ENCODE assay signal across 13 cellular contexts in genomic region chr12:132323171-132324010, GRCh38. TPM values are rescaled to one million over a fixed set of nuclear protein-coding genes. Genes with fewer than 3 reads are reported as not detected.
DNase-seq lines count a peak whose midpoint lies in the region; ATAC-seq, FAIRE-seq and TF ChIP-seq lines count a peak whose summit lies in the region.
"Had no signal": no experiment of that assay in that cellular context is flagged by ENCODE, and none has a peak within 500 bp of the region (broad histone marks: within the 10 kb centered on the region; RNA-seq: fewer than 3 reads in every experiment).

No MANE protein-coding gene starts in this region.

- H3K79me2 ChIP-seq in GM23338 (replicated peaks; ENCODE audit: insufficient read depth) (no peaks in the 10 kb centered on the region), PC-9 (ENCODE audit: low read depth) (no peaks in the 10 kb centered on the region)

- H3K4me1 ChIP-seq in BLaER1: peaks cover 73% of the 10 kb centered on the region
- H3K4me1 ChIP-seq in GM23338 (ENCODE audit: insufficient read depth): no peaks in the 10 kb centered on the region
- no peaks in the 10 kb centered on the region for H3K4me1 ChIP-seq in PC-9 (replicated peaks; ENCODE audit: insufficient read depth)

- H3K9ac ChIP-seq in BLaER1: 0 out of 2 replicates have a peak overlapping the region, but pooled peaks have one; percentile 30

- H3F3A ChIP-seq in GM23338 (replicated peaks; ENCODE audit: low read depth) (0 out of 2 replicates have a peak, but pooled peaks cover 2% of the 10 kb centered on the region), PC-9 (ENCODE audit: insufficient read depth, low read depth) (no peaks in the 10 kb centered on the region)

- POLR2A ChIA-PET in activated naive CD8-positive, alpha-beta T cell treated with anti-CD3 and anti-CD28 coated beads, Interleukin-2, amount 10 ng/mL, durations not matched to agents 7 days and 5 days (lab: Charles Lee): no interaction called here
- POLR2A ChIA-PET in PC-9 (lab: Charles Lee; ENCODE audit: unreplicated experiment): no interaction called here

- no peak for FAIRE-seq in H54 (lab: Jason Lieb, UNC)

- no peaks in the 10 kb centered on the region for H3K9me2 ChIP-seq in GM23338 (ENCODE audit: insufficient read depth)
- no peaks in the 10 kb centered on the region for H3K9me2 ChIP-seq in PC-9 (ENCODE audit: insufficient read depth)

- no peaks in the 10 kb centered on the region for H3K36me3 ChIP-seq in BLaER1
- H3K36me3 ChIP-seq in GM23338 (ENCODE audit: insufficient read depth): no peaks in the 10 kb centered on the region
- no peaks in the 10 kb centered on the region for H3K36me3 ChIP-seq in PC-9 (ENCODE audit: low read depth)
- H3K36me3 ChIP-seq: ovary had no signal

- H3K9me3 ChIP-seq in BLaER1 (no peaks in the 10 kb centered on the region), PC-9 (ENCODE audit: insufficient read depth, low read depth) (no peaks in the 10 kb centered on the region)
- H3K9me3 ChIP-seq: ovary had no signal

- no peaks in the 10 kb centered on the region for H3K36me3 Mint-ChIP-seq in GM23338 (ENCODE audit: low read depth)
- no peaks in the 10 kb centered on the region for H3K36me3 Mint-ChIP-seq in activated naive CD8-positive, alpha-beta T cell treated with anti-CD3 and anti-CD28 coated beads, Interleukin-2, amount 10 ng/mL, durations not matched to agents 7 days and 5 days
- no peaks in the 10 kb centered on the region for H3K36me3 Mint-ChIP-seq in natural killer cell treated with Interleukin-12 subunit alpha and Interleukin-12 subunit beta and Interleukin-15 and Interleukin-18, amount 100 ng/mL, for 72 hours

- H3K27ac ChIP-seq in BLaER1 (peak overlapping the region; percentile 11; the same call in 1 of the 2 replicates), GM23338 (ENCODE audit: low read depth) (no peak overlapping the region), PC-9 (no peak overlapping the region)
- H3K27ac ChIP-seq: ovary, SK-N-MC had no signal

- H3K4me2 ChIP-seq in BLaER1: peak overlapping the region; percentile 79
- H3K4me2 ChIP-seq in GM23338: no peak overlapping the region
- H3K4me2 ChIP-seq in PC-9: no peak overlapping the region

- H3K4me3 ChIP-seq in BLaER1 (no peak overlapping the region), GM23338 (no peak overlapping the region), PC-9 (no peak overlapping the region)
- H3K4me3 ChIP-seq: ovary, SK-N-MC had no signal

- H3K27ac Mint-ChIP-seq in GM23338: 0 out of 2 replicates have a peak overlapping the region, but pooled peaks have one; percentile 21
- peak overlapping the region; percentile 86 for H3K27ac Mint-ChIP-seq in activated naive CD8-positive, alpha-beta T cell treated with anti-CD3 and anti-CD28 coated beads, Interleukin-2, amount 10 ng/mL, durations not matched to agents 7 days and 5 days
- peak overlapping the region in 1 of 2 donors; percentile 61 for H3K27ac Mint-ChIP-seq in natural killer cell treated with Interleukin-12 subunit alpha and Interleukin-12 subunit beta and Interleukin-15 and Interleukin-18, amount 100 ng/mL, for 72 hours

- H3K27me3 ChIP-seq in BLaER1 (peaks cover 8% of the 10 kb centered on the region; the same call in 1 of the 2 replicates), GM23338 (ENCODE audit: insufficient read depth) (peaks cover 15% of the 10 kb centered on the region), PC-9 (ENCODE audit: insufficient read depth, low read depth) (peaks cover 99% of the 10 kb centered on the region)
- H3K27me3 ChIP-seq: ovary had no signal

- no TSS peak for BruUV-seq in PC-9 (replicated peaks; lab: Mats Ljungman, UMichigan)

- H3K27me3 Mint-ChIP-seq in GM23338 (ENCODE audit: insufficient read depth, low read depth, poor library complexity): peaks cover 28% of the 10 kb centered on the region
- peaks cover 29% of the 10 kb centered on the region for H3K27me3 Mint-ChIP-seq in activated naive CD8-positive, alpha-beta T cell treated with anti-CD3 and anti-CD28 coated beads, Interleukin-2, amount 10 ng/mL, durations not matched to agents 7 days and 5 days
- peaks cover 9 to 13% of the 10 kb centered on the region in 2 donors for H3K27me3 Mint-ChIP-seq in natural killer cell treated with Interleukin-12 subunit alpha and Interleukin-12 subunit beta and Interleukin-15 and Interleukin-18, amount 100 ng/mL, for 72 hours

- H4K20me1 ChIP-seq in BLaER1: peaks cover 6% of the 10 kb centered on the region
- no peaks in the 10 kb centered on the region for H4K20me1 ChIP-seq in GM23338 (replicated peaks; ENCODE audit: insufficient read depth)
- H4K20me1 ChIP-seq in PC-9 (ENCODE audit: insufficient read depth): no peaks in the 10 kb centered on the region; the same call in 1 of the 2 replicates

- H3K4me3 Mint-ChIP-seq in GM23338: no peak overlapping the region
- H3K4me3 Mint-ChIP-seq in activated naive CD8-positive, alpha-beta T cell treated with anti-CD3 and anti-CD28 coated beads, Interleukin-2, amount 10 ng/mL, durations not matched to agents 7 days and 5 days: peak overlapping the region; percentile 70
- no peak overlapping the region for H3K4me3 Mint-ChIP-seq in natural killer cell treated with Interleukin-12 subunit alpha and Interleukin-12 subunit beta and Interleukin-15 and Interleukin-18, amount 100 ng/mL, for 72 hours

- TF ChIP-seq POLR2A in H54 (IDR thresholded peaks at IDR 0.05; ENCODE audit: low read depth, low read length): no peak

- no peak overlapping the region for H2AFZ ChIP-seq in GM23338
- no peak overlapping the region for H2AFZ ChIP-seq in PC-9

- no peak for TF ChIP-seq CTCF in GM23338 (conservative IDR thresholded peaks at IDR 0.05; ENCODE audit: low read depth in 2 of 2)
- no peak for TF ChIP-seq CTCF in PC-9 (conservative IDR thresholded peaks at IDR 0.05)

- intact Hi-C loops in PC-9 (cut with micrococcal nuclease; ENCODE audit: unreplicated experiment): no loop called here

- CTCF ChIA-PET in PC-9 (lab: Charles Lee): no interaction called here

- H3K4me1 Mint-ChIP-seq in GM23338: peaks cover 15% of the 10 kb centered on the region
- H3K4me1 Mint-ChIP-seq in activated naive CD8-positive, alpha-beta T cell treated with anti-CD3 and anti-CD28 coated beads, Interleukin-2, amount 10 ng/mL, durations not matched to agents 7 days and 5 days: peaks cover 7% of the 10 kb centered on the region
- no peaks in the 10 kb centered on the region for H3K4me1 Mint-ChIP-seq in natural killer cell treated with Interleukin-12 subunit alpha and Interleukin-12 subunit beta and Interleukin-15 and Interleukin-18, amount 100 ng/mL, for 72 hours (ENCODE audit: low read depth in 2 of 2)

- DNase-seq in GM23338 (ENCODE audit: low spot score): no peak
- DNase-seq in activated naive CD8-positive, alpha-beta T cell treated with anti-CD3 and anti-CD28 coated beads, Interleukin-2, amount 10 ng/mL, durations not matched to agents 7 days and 5 days: peak; percentile 43
- peak; percentile 45 for DNase-seq in natural killer cell treated with Interleukin-12 subunit alpha and Interleukin-12 subunit beta and Interleukin-15 and Interleukin-18, amount 100 ng/mL, for 72 hours (ENCODE audit: low spot score)
- DNase-seq in cerebellar cortex (ENCODE audit: low spot score): no peak
- DNase-seq in NCI-H2029 (lab: John Stamatoyannopoulos, UW): no peak
- no peak for DNase-seq in H54 (ENCODE audit: insufficient read length, low spot score)
- DNase-seq in PC-9: no peak
- DNase-seq: NCI-H1694; ovary; stimulated activated CD4-positive, alpha-beta T cell treated with anti-CD3 and anti-CD28 coated beads, Interleukin-4, amount 100 ng/mL, for 24 hours had no signal

- peak; percentile 8; the same call in 1 of the 3 replicates for ATAC-seq in GM23338
- ATAC-seq in activated naive CD8-positive, alpha-beta T cell treated with anti-CD3 and anti-CD28 coated beads, Interleukin-2, amount 10 ng/mL, durations not matched to agents 7 days and 5 days (ENCODE audit: low read depth): peak; percentile 76
- no peak for ATAC-seq in natural killer cell treated with Interleukin-12 subunit alpha and Interleukin-12 subunit beta and Interleukin-15 and Interleukin-18, amount 100 ng/mL, for 72 hours

- H3K9me3 Mint-ChIP-seq in GM23338: no peaks in the 10 kb centered on the region
- no peaks in the 10 kb centered on the region for H3K9me3 Mint-ChIP-seq in activated naive CD8-positive, alpha-beta T cell treated with anti-CD3 and anti-CD28 coated beads, Interleukin-2, amount 10 ng/mL, durations not matched to agents 7 days and 5 days
- H3K9me3 Mint-ChIP-seq in natural killer cell treated with Interleukin-12 subunit alpha and Interleukin-12 subunit beta and Interleukin-15 and Interleukin-18, amount 100 ng/mL, for 72 hours: no peaks in the 10 kb centered on the region

TF ChIP-seq in GM23338, 12 proteins besides CTCF, POLR2A, EP300 and RAD21 (continues in another document):
- TF ChIP-seq JUNB (IDR thresholded peaks at IDR 0.05; ENCODE audit: unreplicated experiment) (no peak), CREB1 (CRISPR knock-in tag; IDR thresholded peaks at IDR 0.05; ENCODE audit: low read depth) (no peak), EZH2phosphoT487 (IDR thresholded peaks at IDR 0.05; ENCODE audit: unreplicated experiment) (no peak), ZNF331 (CRISPR knock-in tag; IDR thresholded peaks at IDR 0.05; ENCODE audit: low read depth) (no peak), ZNF114 (CRISPR knock-in tag; IDR thresholded peaks at IDR 0.05) (no peak), NANOG (IDR thresholded peaks at IDR 0.05; ENCODE audit: borderline replicate concordance) (no peak)
- TF ChIP-seq, protein P1, sequence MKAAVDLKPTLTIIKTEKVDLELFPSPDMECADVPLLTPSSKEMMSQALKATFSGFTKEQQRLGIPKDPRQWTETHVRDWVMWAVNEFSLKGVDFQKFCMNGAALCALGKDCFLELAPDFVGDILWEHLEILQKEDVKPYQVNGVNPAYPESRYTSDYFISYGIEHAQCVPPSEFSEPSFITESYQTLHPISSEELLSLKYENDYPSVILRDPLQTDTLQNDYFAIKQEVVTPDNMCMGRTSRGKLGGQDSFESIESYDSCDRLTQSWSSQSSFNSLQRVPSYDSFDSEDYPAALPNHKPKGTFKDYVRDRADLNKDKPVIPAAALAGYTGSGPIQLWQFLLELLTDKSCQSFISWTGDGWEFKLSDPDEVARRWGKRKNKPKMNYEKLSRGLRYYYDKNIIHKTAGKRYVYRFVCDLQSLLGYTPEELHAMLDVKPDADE (IDR thresholded peaks at IDR 0.05): no peak

RNA-seq across cellular contexts. Expression of gene GALNT9, which starts 6.0 kb away (rescaled TPM):
- 2.5 TPM in 2 replicates for total RNA-seq in GM23338 (2014; rRNA removed; shearing (Covaris generic))
- polyA plus RNA-seq in GM23338 (2016; fragmentation: Nextera tagmentation; extraction: Ambion mirVana): 0.81 and 0.90 TPM in 2 replicates
- not detected for total RNA-seq in activated naive CD8-positive, alpha-beta T cell treated with anti-CD3 and anti-CD28 coated beads, Interleukin-2, amount 10 ng/mL, durations not matched to agents 7 days and 5 days
- total RNA-seq in natural killer cell treated with Interleukin-12 subunit alpha and Interleukin-12 subunit beta and Interleukin-15 and Interleukin-18, amount 100 ng/mL, for 72 hours: not detected
- 11.2 and 16.1 TPM in 2 replicates for total RNA-seq in PC-9 (2021)
- total RNA-seq: subcutaneous adipose tissue had no signal

Comparison
In these comparisons a context has a peak if more than half of its experiments do, and no peak if none do; other contexts are left out.
1. ATAC-seq: peak in GM23338 (single experiment) and activated naive CD8-positive, alpha-beta T cell treated with anti-CD3 and anti-CD28 coated beads, Interleukin-2, amount 10 ng/mL, durations not matched to agents 7 days and 5 days (single experiment); none in natural killer cell treated with Interleukin-12 subunit alpha and Interleukin-12 subunit beta and Interleukin-15 and Interleukin-18, amount 100 ng/mL, for 72 hours (0 of 2).
2. DNase-seq: peak in activated naive CD8-positive, alpha-beta T cell treated with anti-CD3 and anti-CD28 coated beads, Interleukin-2, amount 10 ng/mL, durations not matched to agents 7 days and 5 days (single experiment) and natural killer cell treated with Interleukin-12 subunit alpha and Interleukin-12 subunit beta and Interleukin-15 and Interleukin-18, amount 100 ng/mL, for 72 hours (single experiment); none in GM23338 (single experiment), cerebellar cortex (single experiment), NCI-H2029 (single experiment), H54 (single experiment) and PC-9 (0 of 2).